Comparison of ENCODE assay signal across 4 cellular contexts in the genomic region with DNA sequence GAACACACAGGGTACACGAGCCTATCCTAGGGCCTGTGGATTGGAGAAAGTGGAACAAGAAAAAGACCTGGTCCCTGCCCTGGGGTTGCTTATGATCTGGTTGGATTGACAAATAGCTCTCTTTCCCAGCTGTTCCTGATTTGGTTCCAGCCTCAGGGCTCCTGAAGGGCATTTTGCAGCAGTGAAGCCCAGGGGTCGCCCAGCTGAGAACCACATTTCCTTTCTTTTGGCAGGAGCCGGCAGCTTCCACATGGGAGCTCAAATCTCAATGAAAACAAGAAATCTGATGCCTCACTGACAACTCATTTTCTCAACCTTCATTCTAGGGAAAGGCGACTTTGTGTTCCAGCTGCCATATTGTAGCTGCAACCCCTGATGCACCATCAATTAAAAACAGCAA.
"Had no signal": no experiment of that assay in that cellular context is flagged by ENCODE, and none has a peak within 500 bp of the region (broad histone marks: within the 10 kb centered on the region; RNA-seq: fewer than 3 reads in every experiment).

No MANE protein-coding gene starts in this region.

- H3K36me3 ChIP-seq: left lung had no signal

- H3K27ac ChIP-seq: left lung had no signal

- H3K4me3 ChIP-seq: left lung had no signal

- H3K4me1 ChIP-seq: left lung had no signal

- H3K9me3 ChIP-seq: left lung had no signal

- DNase-seq: activated naive CD8-positive, alpha-beta T cell treated with anti-CD3 and anti-CD28 coated beads for 36 hours; left lung; mammary epithelial cell; naive thymus-derived CD4-positive, alpha-beta T cell had no signal
